12 cellular contexts compared by ENCODE assay signal in the genomic region with DNA sequence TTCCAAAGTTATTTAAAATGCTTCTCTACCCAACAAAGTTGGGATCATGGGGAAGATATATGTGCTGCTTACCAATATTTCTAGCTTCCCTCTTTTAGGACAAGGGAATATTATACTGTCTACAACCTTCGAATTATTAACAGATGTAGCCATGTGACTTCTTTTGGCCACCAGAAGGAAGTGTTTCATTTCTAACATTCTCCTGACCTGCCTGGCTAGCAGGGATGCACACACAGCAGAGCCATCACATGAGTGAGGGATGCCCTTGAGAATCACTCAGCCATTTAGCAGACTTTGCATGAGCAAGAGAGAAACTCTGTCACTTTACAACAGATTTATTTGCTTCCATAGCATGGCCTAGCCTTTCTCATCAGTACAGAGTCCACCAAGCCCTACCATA.
DNase-seq lines count a peak whose midpoint lies in the region; ATAC-seq and TF ChIP-seq lines count a peak whose summit lies in the region.
"Had no signal": no experiment of that assay in that cellular context is flagged by ENCODE, and none has a peak within 500 bp of the region (broad histone marks: within the 10 kb centered on the region; RNA-seq: fewer than 3 reads in every experiment).

No MANE protein-coding gene starts in this region.

- H3K27me3 Mint-ChIP-seq in activated B cell treated with CpG ODN at 0.5 μM for 24 hours: no peaks in the 10 kb centered on the region

- ATAC-seq in GM18502 (IDR thresholded peaks at IDR 0.05; ENCODE audit: poor library complexity, unreplicated experiment) (peak; percentile 27), GM21360 (IDR thresholded peaks at IDR 0.05; ENCODE audit: unreplicated experiment) (peak; percentile 28), HG02981 (IDR thresholded peaks at IDR 0.05; ENCODE audit: unreplicated experiment) (peak; percentile 20), activated B cell treated with CpG ODN at 0.5 μM for 24 hours (ENCODE audit: low read depth) (no peak)
- ATAC-seq: activated CD4-positive, alpha-beta T cell treated with anti-CD3 and anti-CD28 coated beads for 36 hours had no signal

- H3K27ac Mint-ChIP-seq in activated B cell treated with CpG ODN at 0.5 μM for 24 hours: peak overlapping the region; percentile 78
- H3K27ac Mint-ChIP-seq: activated CD4-positive, alpha-beta T cell treated with anti-CD3 and anti-CD28 coated beads for 36 hours had no signal

- no peaks in the 10 kb centered on the region for H3K36me3 Mint-ChIP-seq in activated B cell treated with CpG ODN at 0.5 μM for 24 hours (ENCODE audit: low read depth)

- no peaks in the 10 kb centered on the region for H3K9me3 Mint-ChIP-seq in activated B cell treated with CpG ODN at 0.5 μM for 24 hours

- TF ChIP-seq CTCF in activated B cell treated with CpG ODN at 0.5 μM for 24 hours (IDR thresholded peaks at IDR 0.05): no peak

- CTCF ChIA-PET in activated B cell treated with CpG ODN at 0.5 μM for 24 hours (lab: Charles Lee): interaction anchor here (2.1 to 7.4 kb wide), 2 partner anchors 229 to 233 kb away, joined by 6 to 44 read pairs; no protein-coding TSS in a partner anchor

- DNase-seq in activated B cell treated with CpG ODN at 0.5 μM for 24 hours: no peak
- no peak for DNase-seq in NCI-H2107 treated with DMSO at 0.1 percent for 48 hours (lab: John Stamatoyannopoulos, UW; ENCODE audit: unreplicated experiment)
- DNase-seq in NCI-H2081 (lab: John Stamatoyannopoulos, UW): no peak
- no peak for DNase-seq in NCI-H82 (lab: John Stamatoyannopoulos, UW)
- no peak for DNase-seq in NOMO-1 (lab: John Stamatoyannopoulos, UW; ENCODE audit: unreplicated experiment in 2 of 2)
- DNase-seq: activated CD4-positive, alpha-beta T cell treated with anti-CD3 and anti-CD28 coated beads for 36 hours; cerebellar nuclear complex; NCI-H1694 treated with DMSO at 0.1 percent for 48 hours; ovary had no signal

- POLR2A ChIA-PET in activated B cell treated with CpG ODN at 0.5 μM for 24 hours (lab: Charles Lee): interaction anchor here (11.3 kb wide), 1 partner anchor 233 kb away, joined by 122 read pairs; no protein-coding TSS in a partner anchor

- no peak overlapping the region for H3K4me3 Mint-ChIP-seq in activated B cell treated with CpG ODN at 0.5 μM for 24 hours
- H3K4me3 Mint-ChIP-seq: activated CD4-positive, alpha-beta T cell treated with anti-CD3 and anti-CD28 coated beads for 36 hours had no signal

- peaks cover 75% of the 10 kb centered on the region for H3K4me1 Mint-ChIP-seq in activated B cell treated with CpG ODN at 0.5 μM for 24 hours

- intact Hi-C loops in activated B cell treated with CpG ODN at 0.5 μM for 24 hours (cut with micrococcal nuclease): loop anchor here (2.0 kb wide), 1 partner anchor 16 kb away; no protein-coding TSS in a partner anchor
